ENCODE assay signal across 8 cellular contexts in the genomic region with DNA sequence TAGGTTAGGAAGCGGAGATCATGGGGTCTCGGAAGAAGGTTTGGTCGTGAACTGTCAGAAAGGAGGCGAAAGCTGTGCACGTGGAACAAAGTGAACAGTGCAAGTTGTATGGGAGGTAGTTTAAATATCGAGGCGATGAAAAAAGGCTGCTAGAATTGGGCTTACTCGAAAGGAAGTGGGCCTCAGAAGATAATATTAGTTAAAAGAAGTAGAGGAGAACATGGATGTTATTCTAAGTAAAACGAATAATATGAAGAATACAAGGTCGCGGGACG. TPM values are rescaled to one million over a fixed set of nuclear protein-coding genes. Genes with fewer than 3 reads are reported as not detected.
DNase-seq lines count a peak whose midpoint lies in the region; ATAC-seq, FAIRE-seq and TF ChIP-seq lines count a peak whose summit lies in the region.

No MANE protein-coding gene starts in this region.

- H3K9me3 Mint-ChIP-seq in activated naive CD8-positive, alpha-beta T cell treated with anti-CD3 and anti-CD28 coated beads for 36 hours = no peaks in the 10 kb centered on the region
- H3K9me3 Mint-ChIP-seq in type B pancreatic cell = no peaks in the 10 kb centered on the region

- peak overlapping the region; percentile 94 for H3K4me3 Mint-ChIP-seq in activated naive CD8-positive, alpha-beta T cell treated with anti-CD3 and anti-CD28 coated beads for 36 hours
- peak overlapping the region; percentile 98 for H3K4me3 Mint-ChIP-seq in type B pancreatic cell

- H3K27me3 ChIP-seq in HAP-1 (ENCODE audit: low read depth) (no peaks in the 10 kb centered on the region), left lung (no peaks in the 10 kb centered on the region)

- FAIRE-seq in A549 (lab: Jason Lieb, UNC) = no peak

- under 1% methylated on average over 12 of the region's 12 CpGs for WGBS in A549 (ENCODE audit: missing lambda C conversion rate)

- peaks cover 37% of the 10 kb centered on the region for H3K36me3 Mint-ChIP-seq in activated naive CD8-positive, alpha-beta T cell treated with anti-CD3 and anti-CD28 coated beads for 36 hours
- peaks cover 13% of the 10 kb centered on the region for H3K36me3 Mint-ChIP-seq in type B pancreatic cell

- H3K27me3 Mint-ChIP-seq in activated naive CD8-positive, alpha-beta T cell treated with anti-CD3 and anti-CD28 coated beads for 36 hours = no peaks in the 10 kb centered on the region
- no peaks in the 10 kb centered on the region for H3K27me3 Mint-ChIP-seq in type B pancreatic cell

- H3K4me1 ChIP-seq in A549 (peaks cover 30% of the 10 kb centered on the region), HAP-1 (peaks cover 25% of the 10 kb centered on the region), left lung (peaks cover 6 to 52% of the 10 kb centered on the region in 2 donors)

- no peak for TF ChIP-seq POLR2A in A549 (IDR thresholded peaks at IDR 0.05; ENCODE audit: low read length)

- H3K27ac Mint-ChIP-seq in activated naive CD8-positive, alpha-beta T cell treated with anti-CD3 and anti-CD28 coated beads for 36 hours = peak overlapping the region; percentile 92
- H3K27ac Mint-ChIP-seq in type B pancreatic cell = peak overlapping the region; percentile 64

- ATAC-seq in A549 = no peak
- ATAC-seq in left lung = no peak
- ATAC-seq in HG02588 (IDR thresholded peaks at IDR 0.05; ENCODE audit: unreplicated experiment) = no peak

- H3K4me2 ChIP-seq in A549 = peak overlapping the region; percentile 87

- CTCF ChIA-PET in A549 (lab: Yijun Ruan, JAX) = interaction anchor here (2.1 kb wide), 1 partner anchor 10 kb away, joined by 6 read pairs; no protein-coding TSS in a partner anchor

- H3K4me3 ChIP-seq in A549 (peak overlapping the region; percentile 96), HAP-1 (peak overlapping the region; percentile 96), left lung (peak overlapping the region; percentile 89 to 99)

- no peak for TF ChIP-seq RAD21 in A549 (conservative IDR thresholded peaks at IDR 0.05 in 1 of 2, IDR thresholded peaks at IDR 0.05 in 1 of 2)

- TF ChIP-seq EP300 in A549 (IDR thresholded peaks at IDR 0.05) = no peak

- no peak for DNase-seq in A549 (ENCODE audit: low read depth in 1 of 2, low spot score in 1 of 2)
- DNase-seq in HAP-1 (ENCODE audit: low spot score in 2 of 2) = no peak
- DNase-seq in activated naive CD8-positive, alpha-beta T cell treated with anti-CD3 and anti-CD28 coated beads for 36 hours = no peak
- DNase-seq in left lung = no peak
- DNase-seq in type B pancreatic cell (ENCODE audit: extremely low spot score, unreplicated experiment) = no peak
- no peak for DNase-seq in SIG-M5 (lab: John Stamatoyannopoulos, UW)
- no peak for DNase-seq in GOT3 (lab: John Stamatoyannopoulos, UW)

- H3K9me3 ChIP-seq in A549 (no peaks in the 10 kb centered on the region), HAP-1 (no peaks in the 10 kb centered on the region), left lung (no peaks in the 10 kb centered on the region)

- in situ Hi-C loops in HAP-1 (cut with MboI; ENCODE audit: low sequenced_read_pairs) = loop anchor here (25.0 kb wide), 1 partner anchor 843 kb away; no protein-coding TSS in a partner anchor

- intact Hi-C loops in left lung (cut with DNase I) = no loop called here

- POLR2A ChIA-PET in A549 (lab: Yijun Ruan, JAX) = no interaction called here

- TF ChIP-seq CTCF in A549 (IDR thresholded peaks at IDR 0.05) (no peak), left lung (IDR thresholded peaks at IDR 0.05) (no peak), type B pancreatic cell (conservative IDR thresholded peaks at IDR 0.05) (no peak)

- H3K36me3 ChIP-seq in HAP-1 (replicated peaks) = peaks cover 16% of the 10 kb centered on the region
- peaks cover 0 to 12% of the 10 kb centered on the region in 2 donors for H3K36me3 ChIP-seq in left lung

- H3K4me1 Mint-ChIP-seq in activated naive CD8-positive, alpha-beta T cell treated with anti-CD3 and anti-CD28 coated beads for 36 hours = peaks cover 57% of the 10 kb centered on the region
- peaks cover 37% of the 10 kb centered on the region for H3K4me1 Mint-ChIP-seq in type B pancreatic cell (ENCODE audit: unreplicated experiment)

- H3K27ac ChIP-seq in A549 (peak overlapping the region; percentile 72 to 95), left lung (peak overlapping the region in 1 of 2 donors; percentile 97)

TF ChIP-seq in A549, 52 proteins besides CTCF, POLR2A, EP300 and RAD21:
- TF ChIP-seq RARB (CRISPR knock-in tag; IDR thresholded peaks at IDR 0.05) (no peak), SREBF2 (IDR thresholded peaks at IDR 0.05) (no peak), HEYL (CRISPR knock-in tag; IDR thresholded peaks at IDR 0.05) (no peak), BHLHE40 (IDR thresholded peaks at IDR 0.05; ENCODE audit: low read depth, low read length) (no peak), NPAS2 (CRISPR knock-in tag; IDR thresholded peaks at IDR 0.05; ENCODE audit: borderline replicate concordance) (no peak), JUNB (IDR thresholded peaks at IDR 0.05) (no peak)

RNA-seq across cellular contexts. Expression of a gene that starts 0.6 kb away (rescaled TPM):
- polyA plus RNA-seq in A549 (2011; rRNA removed) = 44.8 and 54.6 TPM in 2 replicates
- polyA plus RNA-seq in A549 (2012; cell fraction: cytosol; rRNA removed) = 10.3 and 12.3 TPM in 2 replicates
- 10.8 and 12.2 TPM in 2 replicates for polyA plus RNA-seq in A549 (2012; cell fraction: nucleus; rRNA removed)
- 29.1 to 33.2 TPM (median 29.2 TPM) in 3 replicates for polyA plus RNA-seq in A549 (2017; fragmentation: RNase III; extraction: RNeasy Plus Mini Kit Qiagen cat#74134 plus additional on column Dnase treatment)
- 34.2 and 50.3 TPM in 2 replicates for polyA minus RNA-seq in A549 (2011; rRNA and poly(A)+ RNA removed)
- total RNA-seq in activated naive CD8-positive, alpha-beta T cell treated with anti-CD3 and anti-CD28 coated beads for 36 hours = 10 to 100 TPM; 86.4 to 91.5 TPM
- total RNA-seq in left lung = 10 to 100 TPM; 16.0 to 26.6 TPM
- 29.6 and 36.9 TPM in 2 replicates for total RNA-seq in type B pancreatic cell (ENCODE audit: low replicate concordance)

RNA-seq across cellular contexts. Expression of a gene that starts 0.7 kb away (rescaled TPM):
- polyA plus RNA-seq in A549 (2011; rRNA removed) (17.3 and 21.2 TPM in 2 replicates), A549 (2017; fragmentation: RNase III; extraction: RNeasy Plus Mini Kit Qiagen cat#74134 plus additional on column Dnase treatment) (6.7 to 7.2 TPM (median 7.1 TPM) in 3 replicates)
- polyA plus RNA-seq in A549 (2012; cell fraction: cytosol; rRNA removed) = 2.5 and 2.6 TPM in 2 replicates
- polyA plus RNA-seq in A549 (2012; cell fraction: nucleus; rRNA removed) = 1.4 and 1.5 TPM in 2 replicates
- polyA minus RNA-seq in A549 (2011; rRNA and poly(A)+ RNA removed) = 17.3 and 18.2 TPM in 2 replicates
- 10 to 100 TPM; 21.3 to 25.6 TPM for total RNA-seq in activated naive CD8-positive, alpha-beta T cell treated with anti-CD3 and anti-CD28 coated beads for 36 hours
- total RNA-seq in left lung (10 to 100 TPM; 32.1 to 33.3 TPM), type B pancreatic cell (ENCODE audit: low replicate concordance) (20.4 and 25.9 TPM in 2 replicates)
